In the genomic region with DNA sequence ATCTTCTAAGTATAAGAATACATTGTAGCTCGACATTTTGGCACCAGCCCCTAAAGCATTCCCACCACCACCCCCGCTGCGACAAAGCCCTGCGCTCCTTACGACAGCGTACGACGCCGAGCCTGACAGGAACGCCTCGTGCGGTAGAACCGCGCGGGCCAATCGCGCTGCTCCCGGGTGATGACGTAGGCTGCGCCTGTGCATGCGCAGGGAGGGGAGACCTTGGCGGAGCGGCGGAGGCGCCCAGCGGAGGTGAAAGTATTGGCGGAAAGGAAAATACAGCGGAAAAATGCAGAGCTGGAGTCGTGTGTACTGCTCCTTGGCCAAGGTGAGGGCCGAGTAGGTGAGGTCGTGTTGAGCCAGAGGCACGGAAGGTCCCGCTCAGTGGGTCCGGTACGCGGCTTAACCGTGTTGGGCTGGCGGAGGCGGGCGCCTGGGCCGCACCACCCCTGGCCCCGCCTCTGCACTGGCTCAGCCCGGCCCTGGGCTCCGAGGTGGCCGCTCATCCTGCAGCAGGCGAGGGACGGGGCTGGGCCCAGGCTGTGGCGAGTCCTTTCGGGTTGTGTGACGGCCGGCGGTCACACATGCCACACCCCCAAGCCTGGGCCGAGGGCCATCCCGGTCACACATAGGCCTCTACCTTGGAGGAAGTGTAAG, we compare ENCODE assay signal across 1 cellular context.
A peak's percentile ranks its signal among the peaks of the same experiment; 100 is the strongest.
TF ChIP-seq lines count a peak whose summit lies in the region.

A gene with protein sequence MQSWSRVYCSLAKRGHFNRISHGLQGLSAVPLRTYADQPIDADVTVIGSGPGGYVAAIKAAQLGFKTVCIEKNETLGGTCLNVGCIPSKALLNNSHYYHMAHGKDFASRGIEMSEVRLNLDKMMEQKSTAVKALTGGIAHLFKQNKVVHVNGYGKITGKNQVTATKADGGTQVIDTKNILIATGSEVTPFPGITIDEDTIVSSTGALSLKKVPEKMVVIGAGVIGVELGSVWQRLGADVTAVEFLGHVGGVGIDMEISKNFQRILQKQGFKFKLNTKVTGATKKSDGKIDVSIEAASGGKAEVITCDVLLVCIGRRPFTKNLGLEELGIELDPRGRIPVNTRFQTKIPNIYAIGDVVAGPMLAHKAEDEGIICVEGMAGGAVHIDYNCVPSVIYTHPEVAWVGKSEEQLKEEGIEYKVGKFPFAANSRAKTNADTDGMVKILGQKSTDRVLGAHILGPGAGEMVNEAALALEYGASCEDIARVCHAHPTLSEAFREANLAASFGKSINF (plus strand): TSS at position 222 of the 657 bp plus-strand sequence. CDS start 68 bp downstream, at position 290.

TF ChIP-seq in HepG2, 621 proteins besides CTCF, POLR2A, EP300 and RAD21 (continued from another document and continues in another):
- TF ChIP-seq, protein P1, sequence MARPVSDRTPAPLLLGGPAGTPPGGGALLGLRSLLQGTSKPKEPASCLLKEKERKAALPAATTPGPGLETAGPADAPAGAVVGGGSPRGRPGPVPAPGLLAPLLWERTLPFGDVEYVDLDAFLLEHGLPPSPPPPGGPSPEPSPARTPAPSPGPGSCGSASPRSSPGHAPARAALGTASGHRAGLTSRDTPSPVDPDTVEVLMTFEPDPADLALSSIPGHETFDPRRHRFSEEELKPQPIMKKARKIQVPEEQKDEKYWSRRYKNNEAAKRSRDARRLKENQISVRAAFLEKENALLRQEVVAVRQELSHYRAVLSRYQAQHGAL (CRISPR knock-in tag; IDR thresholded peaks at IDR 0.05; ENCODE audit: not compliant biosample characterization): no peak
- TF ChIP-seq NR2F6 (IDR thresholded peaks at IDR 0.05): no peak
- TF ChIP-seq NR2F6 (CRISPR knock-in tag; IDR thresholded peaks at IDR 0.05): 0 out of 2 replicates have a peak, but pooled peaks have one; percentile 23
- TF ChIP-seq, protein P2, sequence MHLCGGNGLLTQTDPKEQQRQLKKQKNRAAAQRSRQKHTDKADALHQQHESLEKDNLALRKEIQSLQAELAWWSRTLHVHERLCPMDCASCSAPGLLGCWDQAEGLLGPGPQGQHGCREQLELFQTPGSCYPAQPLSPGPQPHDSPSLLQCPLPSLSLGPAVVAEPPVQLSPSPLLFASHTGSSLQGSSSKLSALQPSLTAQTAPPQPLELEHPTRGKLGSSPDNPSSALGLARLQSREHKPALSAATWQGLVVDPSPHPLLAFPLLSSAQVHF (CRISPR knock-in tag; IDR thresholded peaks at IDR 0.05): 0 out of 2 replicates have a peak, but pooled peaks have one; percentile 63
- no peak for TF ChIP-seq SRSF9 (IDR thresholded peaks at IDR 0.05; ENCODE audit: borderline replicate concordance, insufficient read depth, low read depth, low read length, poor library complexity, severe bottlenecking)
- TF ChIP-seq TOPORS (CRISPR knock-in tag; IDR thresholded peaks at IDR 0.05): peak; percentile 38; the same call in 1 of the 2 replicates
- TF ChIP-seq CC2D1A (CRISPR knock-in tag; IDR thresholded peaks at IDR 0.05): no peak
- TF ChIP-seq GZF1 (CRISPR knock-in tag; IDR thresholded peaks at IDR 0.05): peak; percentile 74; the same call in 1 of the 2 replicates
- no peak for TF ChIP-seq ZNF432 (CRISPR knock-in tag; IDR thresholded peaks at IDR 0.05; ENCODE audit: borderline replicate concordance)
- TF ChIP-seq CHD2 (IDR thresholded peaks at IDR 0.05; ENCODE audit: low read depth, low read length): no peak
- TF ChIP-seq, protein P3, sequence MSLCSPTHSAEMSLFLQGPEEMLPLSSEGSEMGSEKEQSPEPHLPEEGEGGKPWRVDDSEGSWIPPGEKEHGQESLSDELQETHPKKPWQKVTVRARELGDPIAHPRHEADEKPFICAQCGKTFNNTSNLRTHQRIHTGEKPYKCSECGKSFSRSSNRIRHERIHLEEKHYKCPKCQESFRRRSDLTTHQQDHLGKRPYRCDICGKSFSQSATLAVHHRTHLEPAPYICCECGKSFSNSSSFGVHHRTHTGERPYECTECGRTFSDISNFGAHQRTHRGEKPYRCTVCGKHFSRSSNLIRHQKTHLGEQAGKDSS (CRISPR knock-in tag; IDR thresholded peaks at IDR 0.05; ENCODE audit: borderline replicate concordance, low read depth): no peak
- peak; percentile 59; the same call in 1 of the 2 replicates for TF ChIP-seq MTA1 (CRISPR knock-in tag; IDR thresholded peaks at IDR 0.05; ENCODE audit: borderline replicate concordance)
- 0 out of 2 replicates have a peak, but pooled peaks have one; percentile 54 for TF ChIP-seq SAFB2 (CRISPR knock-in tag; IDR thresholded peaks at IDR 0.05; ENCODE audit: borderline replicate concordance, low read depth)
- no peak for TF ChIP-seq ZNF629 (CRISPR knock-in tag; conservative IDR thresholded peaks at IDR 0.05)
- TF ChIP-seq, protein P4, sequence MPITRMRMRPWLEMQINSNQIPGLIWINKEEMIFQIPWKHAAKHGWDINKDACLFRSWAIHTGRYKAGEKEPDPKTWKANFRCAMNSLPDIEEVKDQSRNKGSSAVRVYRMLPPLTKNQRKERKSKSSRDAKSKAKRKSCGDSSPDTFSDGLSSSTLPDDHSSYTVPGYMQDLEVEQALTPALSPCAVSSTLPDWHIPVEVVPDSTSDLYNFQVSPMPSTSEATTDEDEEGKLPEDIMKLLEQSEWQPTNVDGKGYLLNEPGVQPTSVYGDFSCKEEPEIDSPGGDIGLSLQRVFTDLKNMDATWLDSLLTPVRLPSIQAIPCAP (CRISPR knock-in tag; IDR thresholded peaks at IDR 0.05; ENCODE audit: low read depth): no peak
- no peak for TF ChIP-seq NR2F2 (IDR thresholded peaks at IDR 0.05; ENCODE audit: borderline replicate concordance, low read depth)
- TF ChIP-seq ZNF597 (CRISPR knock-in tag; IDR thresholded peaks at IDR 0.05): no peak
- no peak for TF ChIP-seq ZBTB3 (CRISPR knock-in tag; IDR thresholded peaks at IDR 0.05; ENCODE audit: borderline replicate concordance, low read depth)
- TF ChIP-seq ZNF557 (CRISPR knock-in tag; IDR thresholded peaks at IDR 0.05): peak; percentile 48
- peak; percentile 72 for TF ChIP-seq TAF1 (CRISPR knock-in tag; IDR thresholded peaks at IDR 0.05)
- TF ChIP-seq, protein P5, sequence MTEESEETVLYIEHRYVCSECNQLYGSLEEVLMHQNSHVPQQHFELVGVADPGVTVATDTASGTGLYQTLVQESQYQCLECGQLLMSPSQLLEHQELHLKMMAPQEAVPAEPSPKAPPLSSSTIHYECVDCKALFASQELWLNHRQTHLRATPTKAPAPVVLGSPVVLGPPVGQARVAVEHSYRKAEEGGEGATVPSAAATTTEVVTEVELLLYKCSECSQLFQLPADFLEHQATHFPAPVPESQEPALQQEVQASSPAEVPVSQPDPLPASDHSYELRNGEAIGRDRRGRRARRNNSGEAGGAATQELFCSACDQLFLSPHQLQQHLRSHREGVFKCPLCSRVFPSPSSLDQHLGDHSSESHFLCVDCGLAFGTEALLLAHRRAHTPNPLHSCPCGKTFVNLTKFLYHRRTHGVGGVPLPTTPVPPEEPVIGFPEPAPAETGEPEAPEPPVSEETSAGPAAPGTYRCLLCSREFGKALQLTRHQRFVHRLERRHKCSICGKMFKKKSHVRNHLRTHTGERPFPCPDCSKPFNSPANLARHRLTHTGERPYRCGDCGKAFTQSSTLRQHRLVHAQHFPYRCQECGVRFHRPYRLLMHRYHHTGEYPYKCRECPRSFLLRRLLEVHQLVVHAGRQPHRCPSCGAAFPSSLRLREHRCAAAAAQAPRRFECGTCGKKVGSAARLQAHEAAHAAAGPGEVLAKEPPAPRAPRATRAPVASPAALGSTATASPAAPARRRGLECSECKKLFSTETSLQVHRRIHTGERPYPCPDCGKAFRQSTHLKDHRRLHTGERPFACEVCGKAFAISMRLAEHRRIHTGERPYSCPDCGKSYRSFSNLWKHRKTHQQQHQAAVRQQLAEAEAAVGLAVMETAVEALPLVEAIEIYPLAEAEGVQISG (CRISPR knock-in tag; IDR thresholded peaks at IDR 0.05): peak; percentile 67
- TF ChIP-seq, protein P6, sequence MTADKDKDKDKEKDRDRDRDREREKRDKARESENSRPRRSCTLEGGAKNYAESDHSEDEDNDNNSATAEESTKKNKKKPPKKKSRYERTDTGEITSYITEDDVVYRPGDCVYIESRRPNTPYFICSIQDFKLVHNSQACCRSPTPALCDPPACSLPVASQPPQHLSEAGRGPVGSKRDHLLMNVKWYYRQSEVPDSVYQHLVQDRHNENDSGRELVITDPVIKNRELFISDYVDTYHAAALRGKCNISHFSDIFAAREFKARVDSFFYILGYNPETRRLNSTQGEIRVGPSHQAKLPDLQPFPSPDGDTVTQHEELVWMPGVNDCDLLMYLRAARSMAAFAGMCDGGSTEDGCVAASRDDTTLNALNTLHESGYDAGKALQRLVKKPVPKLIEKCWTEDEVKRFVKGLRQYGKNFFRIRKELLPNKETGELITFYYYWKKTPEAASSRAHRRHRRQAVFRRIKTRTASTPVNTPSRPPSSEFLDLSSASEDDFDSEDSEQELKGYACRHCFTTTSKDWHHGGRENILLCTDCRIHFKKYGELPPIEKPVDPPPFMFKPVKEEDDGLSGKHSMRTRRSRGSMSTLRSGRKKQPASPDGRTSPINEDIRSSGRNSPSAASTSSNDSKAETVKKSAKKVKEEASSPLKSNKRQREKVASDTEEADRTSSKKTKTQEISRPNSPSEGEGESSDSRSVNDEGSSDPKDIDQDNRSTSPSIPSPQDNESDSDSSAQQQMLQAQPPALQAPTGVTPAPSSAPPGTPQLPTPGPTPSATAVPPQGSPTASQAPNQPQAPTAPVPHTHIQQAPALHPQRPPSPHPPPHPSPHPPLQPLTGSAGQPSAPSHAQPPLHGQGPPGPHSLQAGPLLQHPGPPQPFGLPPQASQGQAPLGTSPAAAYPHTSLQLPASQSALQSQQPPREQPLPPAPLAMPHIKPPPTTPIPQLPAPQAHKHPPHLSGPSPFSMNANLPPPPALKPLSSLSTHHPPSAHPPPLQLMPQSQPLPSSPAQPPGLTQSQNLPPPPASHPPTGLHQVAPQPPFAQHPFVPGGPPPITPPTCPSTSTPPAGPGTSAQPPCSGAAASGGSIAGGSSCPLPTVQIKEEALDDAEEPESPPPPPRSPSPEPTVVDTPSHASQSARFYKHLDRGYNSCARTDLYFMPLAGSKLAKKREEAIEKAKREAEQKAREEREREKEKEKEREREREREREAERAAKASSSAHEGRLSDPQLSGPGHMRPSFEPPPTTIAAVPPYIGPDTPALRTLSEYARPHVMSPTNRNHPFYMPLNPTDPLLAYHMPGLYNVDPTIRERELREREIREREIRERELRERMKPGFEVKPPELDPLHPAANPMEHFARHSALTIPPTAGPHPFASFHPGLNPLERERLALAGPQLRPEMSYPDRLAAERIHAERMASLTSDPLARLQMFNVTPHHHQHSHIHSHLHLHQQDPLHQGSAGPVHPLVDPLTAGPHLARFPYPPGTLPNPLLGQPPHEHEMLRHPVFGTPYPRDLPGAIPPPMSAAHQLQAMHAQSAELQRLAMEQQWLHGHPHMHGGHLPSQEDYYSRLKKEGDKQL (CRISPR knock-in tag; IDR thresholded peaks at IDR 0.05; ENCODE audit: low read depth): no peak
- TF ChIP-seq MLLT10 (CRISPR knock-in tag; IDR thresholded peaks at IDR 0.05): no peak
- TF ChIP-seq ZBTB34 (CRISPR knock-in tag; IDR thresholded peaks at IDR 0.05): peak; percentile 39; the same call in 1 of the 2 replicates
- peak; percentile 90 for TF ChIP-seq ZC3H13 (CRISPR knock-in tag; IDR thresholded peaks at IDR 0.05)
- no peak for TF ChIP-seq RBAK (CRISPR knock-in tag; IDR thresholded peaks at IDR 0.05)
- peak; percentile 89 for TF ChIP-seq NFYC (CRISPR knock-in tag; IDR thresholded peaks at IDR 0.05)
- TF ChIP-seq CEBPZ (IDR thresholded peaks at IDR 0.05; ENCODE audit: low read length): no peak
- no peak for TF ChIP-seq DR1 (CRISPR knock-in tag; IDR thresholded peaks at IDR 0.05)
- no peak for TF ChIP-seq ZUFSP (CRISPR knock-in tag; IDR thresholded peaks at IDR 0.05; ENCODE audit: borderline replicate concordance)
